26 cellular contexts compared by ENCODE assay signal in genomic region chr16:87524407-87524806, GRCh38.
"Had no signal": no experiment of that assay in that cellular context is flagged by ENCODE, and none has a peak within 500 bp of the region (broad histone marks: within the 10 kb centered on the region; RNA-seq: fewer than 3 reads in every experiment).

No MANE protein-coding gene starts in this region.

- H3K36me3 ChIP-seq: esophagus squamous epithelium, gastrocnemius medialis, heart right ventricle, left lung, lower lobe of right lung had no signal

- H3K4me1 ChIP-seq: gastrocnemius medialis, left lung, lower lobe of right lung had no signal

- H3K27me3 ChIP-seq: dorsolateral prefrontal cortex, gastrocnemius medialis, heart right ventricle, left lung had no signal

- FAIRE-seq: colon, islet of Langerhans, keratinocyte had no signal

- DNase-seq: dermis blood vessel endothelial cell; dorsolateral prefrontal cortex; effector CD4-positive, alpha-beta T cell; effector memory CD4-positive, alpha-beta T cell; erythroblast; esophagus squamous epithelium; foreskin fibroblast; foreskin melanocyte; gastrocnemius medialis; glutamatergic neuron; head of caudate nucleus; heart right ventricle; hippocampal formation; left cardiac atrium; left lung; left ventricle myocardium superior; lower lobe of right lung; mesenchymal stem cell; mucosa of descending colon; naive thymus-derived CD4-positive, alpha-beta T cell had no signal

- H3K9me3 ChIP-seq: gastrocnemius medialis had no signal

- H3K4me3 ChIP-seq: coronary artery, dorsolateral prefrontal cortex, esophagus squamous epithelium, gastrocnemius medialis, heart right ventricle, left lung, lower lobe of right lung, mucosa of descending colon had no signal

- ATAC-seq: esophagus mucosa; gastrocnemius medialis; heart right ventricle; left cardiac atrium; left lung; left ventricle myocardium superior; lower lobe of right lung; mucosa of descending colon; naive thymus-derived CD4-positive, alpha-beta T cell had no signal

- H3K27ac ChIP-seq: coronary artery, dorsolateral prefrontal cortex, epithelial cell of prostate, esophagus squamous epithelium, gastrocnemius medialis, heart right ventricle, left lung, lower lobe of right lung had no signal
